Comparison of ENCODE assay signal across 1 cellular context in genomic region chr3:194673761-194674160, GRCh38.
TF ChIP-seq lines count a peak whose summit lies in the region.

No MANE protein-coding gene starts in this region.

TF ChIP-seq in SK-N-SH, 30 proteins besides CTCF, POLR2A, EP300 and RAD21:
- TF ChIP-seq, protein P1, sequence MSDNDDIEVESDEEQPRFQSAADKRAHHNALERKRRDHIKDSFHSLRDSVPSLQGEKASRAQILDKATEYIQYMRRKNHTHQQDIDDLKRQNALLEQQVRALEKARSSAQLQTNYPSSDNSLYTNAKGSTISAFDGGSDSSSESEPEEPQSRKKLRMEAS (IDR thresholded peaks at IDR 0.05; ENCODE audit: low read depth): no peak
- TF ChIP-seq SIN3A (IDR thresholded peaks at IDR 0.05; ENCODE audit: borderline replicate concordance, low read depth, low read length) (no peak), NRF1 (IDR thresholded peaks at IDR 0.05; ENCODE audit: low read depth, low read length) (no peak), YY1 (IDR thresholded peaks at IDR 0.05; ENCODE audit: low read depth) (no peak), JUND (IDR thresholded peaks at IDR 0.05) (no peak), CHD2 (IDR thresholded peaks at IDR 0.05; ENCODE audit: low read length, partially characterized antibody) (no peak), SMC3 (IDR thresholded peaks at IDR 0.05; ENCODE audit: low read depth, low read length) (no peak), USF1 (IDR thresholded peaks at IDR 0.05; ENCODE audit: borderline replicate concordance, low read depth) (no peak), TEAD4 (IDR thresholded peaks at IDR 0.05; ENCODE audit: borderline replicate concordance, insufficient read depth) (no peak), PBX3 (IDR thresholded peaks at IDR 0.05) (no peak), TCF12 (IDR thresholded peaks at IDR 0.05) (no peak)
- TF ChIP-seq, protein P2, sequence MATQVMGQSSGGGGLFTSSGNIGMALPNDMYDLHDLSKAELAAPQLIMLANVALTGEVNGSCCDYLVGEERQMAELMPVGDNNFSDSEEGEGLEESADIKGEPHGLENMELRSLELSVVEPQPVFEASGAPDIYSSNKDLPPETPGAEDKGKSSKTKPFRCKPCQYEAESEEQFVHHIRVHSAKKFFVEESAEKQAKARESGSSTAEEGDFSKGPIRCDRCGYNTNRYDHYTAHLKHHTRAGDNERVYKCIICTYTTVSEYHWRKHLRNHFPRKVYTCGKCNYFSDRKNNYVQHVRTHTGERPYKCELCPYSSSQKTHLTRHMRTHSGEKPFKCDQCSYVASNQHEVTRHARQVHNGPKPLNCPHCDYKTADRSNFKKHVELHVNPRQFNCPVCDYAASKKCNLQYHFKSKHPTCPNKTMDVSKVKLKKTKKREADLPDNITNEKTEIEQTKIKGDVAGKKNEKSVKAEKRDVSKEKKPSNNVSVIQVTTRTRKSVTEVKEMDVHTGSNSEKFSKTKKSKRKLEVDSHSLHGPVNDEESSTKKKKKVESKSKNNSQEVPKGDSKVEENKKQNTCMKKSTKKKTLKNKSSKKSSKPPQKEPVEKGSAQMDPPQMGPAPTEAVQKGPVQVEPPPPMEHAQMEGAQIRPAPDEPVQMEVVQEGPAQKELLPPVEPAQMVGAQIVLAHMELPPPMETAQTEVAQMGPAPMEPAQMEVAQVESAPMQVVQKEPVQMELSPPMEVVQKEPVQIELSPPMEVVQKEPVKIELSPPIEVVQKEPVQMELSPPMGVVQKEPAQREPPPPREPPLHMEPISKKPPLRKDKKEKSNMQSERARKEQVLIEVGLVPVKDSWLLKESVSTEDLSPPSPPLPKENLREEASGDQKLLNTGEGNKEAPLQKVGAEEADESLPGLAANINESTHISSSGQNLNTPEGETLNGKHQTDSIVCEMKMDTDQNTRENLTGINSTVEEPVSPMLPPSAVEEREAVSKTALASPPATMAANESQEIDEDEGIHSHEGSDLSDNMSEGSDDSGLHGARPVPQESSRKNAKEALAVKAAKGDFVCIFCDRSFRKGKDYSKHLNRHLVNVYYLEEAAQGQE (IDR thresholded peaks at IDR 0.05; ENCODE audit: low read depth, low read length): no peak
